In genomic region chr12:64491718-64492117, GRCh38 we compare ENCODE assay signal across 22 cellular contexts. TPM values are rescaled to one million over a fixed set of nuclear protein-coding genes. Genes with fewer than 3 reads are reported as not detected.
DNase-seq lines count a peak whose midpoint lies in the region; ATAC-seq, FAIRE-seq and TF ChIP-seq lines count a peak whose summit lies in the region.
"Had no signal": no experiment of that assay in that cellular context is flagged by ENCODE, and none has a peak within 500 bp of the region (broad histone marks: within the 10 kb centered on the region; RNA-seq: fewer than 3 reads in every experiment).

No MANE protein-coding gene starts in this region.

- H3K27ac Mint-ChIP-seq in activated CD8-positive, alpha-beta T cell treated with anti-CD3 and anti-CD28 coated beads for 36 hours = peak overlapping the region; percentile 34
- H3K27ac Mint-ChIP-seq in activated CD8-positive, alpha-beta T cell treated with anti-CD3 and anti-CD28 coated beads, Interleukin-2, amount 10 ng/mL, durations not matched to agents 7 days and 5 days = no peak overlapping the region
- peak overlapping the region; percentile 42 for H3K27ac Mint-ChIP-seq in activated naive CD8-positive, alpha-beta T cell treated with anti-CD3 and anti-CD28 coated beads for 36 hours

- in situ Hi-C loops in Panc1 (cut with HindIII; ENCODE audit: low pct_unique_long_range_greater_than_20kb, low sequenced_read_pairs) = no loop called here

- H3K4me2 ChIP-seq in A549 = no peak overlapping the region

- H3K4me3 ChIP-seq in A549 (no peak overlapping the region), Panc1 (ENCODE audit: low read depth in 2 of 2, low read length in 2 of 2) (no peak overlapping the region)
- H3K4me3 ChIP-seq: GM12878, MG63 had no signal

- TF ChIP-seq EP300 in A549 (IDR thresholded peaks at IDR 0.05) = no peak

- H3K4me1 Mint-ChIP-seq in activated CD8-positive, alpha-beta T cell treated with anti-CD3 and anti-CD28 coated beads for 36 hours (ENCODE audit: low read depth) = peaks cover 18% of the 10 kb centered on the region
- H3K4me1 Mint-ChIP-seq in activated CD8-positive, alpha-beta T cell treated with anti-CD3 and anti-CD28 coated beads, Interleukin-2, amount 10 ng/mL, durations not matched to agents 7 days and 5 days (ENCODE audit: low read depth) = peaks cover 14% of the 10 kb centered on the region
- peaks cover 21% of the 10 kb centered on the region for H3K4me1 Mint-ChIP-seq in activated naive CD8-positive, alpha-beta T cell treated with anti-CD3 and anti-CD28 coated beads for 36 hours

- H3K27me3 ChIP-seq in Panc1 (ENCODE audit: control insufficient read depth, insufficient read depth, low read length) = no peaks in the 10 kb centered on the region
- H3K27me3 ChIP-seq: MG63 had no signal

- BruUV-seq in Panc1 (replicated peaks; lab: Mats Ljungman, UMichigan) = TSS peak; percentile 41

- H3K4me3 Mint-ChIP-seq in activated CD8-positive, alpha-beta T cell treated with anti-CD3 and anti-CD28 coated beads for 36 hours = no peak overlapping the region
- H3K4me3 Mint-ChIP-seq in activated CD8-positive, alpha-beta T cell treated with anti-CD3 and anti-CD28 coated beads, Interleukin-2, amount 10 ng/mL, durations not matched to agents 7 days and 5 days = no peak overlapping the region
- no peak overlapping the region for H3K4me3 Mint-ChIP-seq in activated naive CD8-positive, alpha-beta T cell treated with anti-CD3 and anti-CD28 coated beads for 36 hours

- H3K9me3 Mint-ChIP-seq in activated CD8-positive, alpha-beta T cell treated with anti-CD3 and anti-CD28 coated beads for 36 hours = no peaks in the 10 kb centered on the region
- H3K9me3 Mint-ChIP-seq in activated CD8-positive, alpha-beta T cell treated with anti-CD3 and anti-CD28 coated beads, Interleukin-2, amount 10 ng/mL, durations not matched to agents 7 days and 5 days (ENCODE audit: insufficient read depth) = no peaks in the 10 kb centered on the region
- H3K9me3 Mint-ChIP-seq in activated naive CD8-positive, alpha-beta T cell treated with anti-CD3 and anti-CD28 coated beads for 36 hours = no peaks in the 10 kb centered on the region
- H3K9me3 Mint-ChIP-seq: CD4-positive, alpha-beta memory T cell had no signal

- H3K4me1 ChIP-seq in A549 (no peaks in the 10 kb centered on the region), Panc1 (ENCODE audit: control insufficient read depth, insufficient read depth, low read length) (no peaks in the 10 kb centered on the region)

- no peak for TF ChIP-seq CTCF in activated CD8-positive, alpha-beta T cell treated with anti-CD3 and anti-CD28 coated beads for 36 hours (IDR thresholded peaks at IDR 0.05)
- TF ChIP-seq CTCF in A549 (IDR thresholded peaks at IDR 0.05) = no peak
- TF ChIP-seq CTCF in Panc1 (IDR thresholded peaks at IDR 0.05) = no peak

- POLR2A ChIA-PET in activated CD8-positive, alpha-beta T cell treated with anti-CD3 and anti-CD28 coated beads for 36 hours (lab: Charles Lee) = no interaction called here
- POLR2A ChIA-PET in activated CD8-positive, alpha-beta T cell treated with anti-CD3 and anti-CD28 coated beads, Interleukin-2, amount 10 ng/mL, durations not matched to agents 7 days and 5 days (lab: Charles Lee) = no interaction called here
- POLR2A ChIA-PET in A549 (lab: Yijun Ruan, JAX) (no interaction called here), Panc1 (lab: Charles Lee) (no interaction called here)

- H3K27ac ChIP-seq in A549 (no peak overlapping the region), Panc1 (ENCODE audit: low read length) (no peak overlapping the region)

- intact Hi-C loops in activated CD8-positive, alpha-beta T cell treated with anti-CD3 and anti-CD28 coated beads for 36 hours (cut with micrococcal nuclease) = no loop called here
- intact Hi-C loops in Panc1 (cut with micrococcal nuclease; ENCODE audit: unreplicated experiment) = loop anchor here (10.0 kb wide), 1 partner anchor 67 kb away; no protein-coding TSS in a partner anchor

- H3K36me3 Mint-ChIP-seq in activated CD8-positive, alpha-beta T cell treated with anti-CD3 and anti-CD28 coated beads for 36 hours (ENCODE audit: low read depth) = peaks cover 26% of the 10 kb centered on the region
- peaks cover 51% of the 10 kb centered on the region for H3K36me3 Mint-ChIP-seq in activated CD8-positive, alpha-beta T cell treated with anti-CD3 and anti-CD28 coated beads, Interleukin-2, amount 10 ng/mL, durations not matched to agents 7 days and 5 days (ENCODE audit: low read depth)
- peaks cover 19% of the 10 kb centered on the region for H3K36me3 Mint-ChIP-seq in activated naive CD8-positive, alpha-beta T cell treated with anti-CD3 and anti-CD28 coated beads for 36 hours

- ATAC-seq in activated CD8-positive, alpha-beta T cell treated with anti-CD3 and anti-CD28 coated beads for 36 hours = peak; percentile 61
- ATAC-seq in activated CD8-positive, alpha-beta T cell treated with anti-CD3 and anti-CD28 coated beads, Interleukin-2, amount 10 ng/mL, durations not matched to agents 7 days and 5 days = no peak
- ATAC-seq in A549 (no peak), Panc1 (no peak), GM19035 (IDR thresholded peaks at IDR 0.05; ENCODE audit: unreplicated experiment) (no peak), GM18505 (IDR thresholded peaks at IDR 0.05; ENCODE audit: unreplicated experiment) (no peak)
- ATAC-seq: GM12878 had no signal

- H3K9me3 ChIP-seq in A549 (no peaks in the 10 kb centered on the region), Panc1 (ENCODE audit: control insufficient read depth, insufficient read depth, low read depth, low read length) (no peaks in the 10 kb centered on the region)
- H3K9me3 ChIP-seq: MG63 had no signal

- peaks cover 65% of the 10 kb centered on the region for H3K36me3 ChIP-seq in Panc1 (ENCODE audit: control insufficient read depth, insufficient read depth, low read length)

- no peak for TF ChIP-seq POLR2A in A549 (IDR thresholded peaks at IDR 0.05; ENCODE audit: low read length)
- no peak for TF ChIP-seq POLR2A in GM18505 (IDR thresholded peaks at IDR 0.05; ENCODE audit: borderline replicate concordance, extremely low read depth, insufficient read depth, insufficient read length)

- H3K27me3 Mint-ChIP-seq in activated CD8-positive, alpha-beta T cell treated with anti-CD3 and anti-CD28 coated beads for 36 hours = no peaks in the 10 kb centered on the region
- no peaks in the 10 kb centered on the region for H3K27me3 Mint-ChIP-seq in activated CD8-positive, alpha-beta T cell treated with anti-CD3 and anti-CD28 coated beads, Interleukin-2, amount 10 ng/mL, durations not matched to agents 7 days and 5 days (ENCODE audit: low read depth)
- H3K27me3 Mint-ChIP-seq in activated naive CD8-positive, alpha-beta T cell treated with anti-CD3 and anti-CD28 coated beads for 36 hours = no peaks in the 10 kb centered on the region
- H3K27me3 Mint-ChIP-seq: CD4-positive, alpha-beta memory T cell had no signal

- CTCF ChIA-PET in activated CD8-positive, alpha-beta T cell treated with anti-CD3 and anti-CD28 coated beads for 36 hours (lab: Charles Lee) = interaction anchor here (0.8 kb wide), 1 partner anchor 58 kb away, joined by 3 read pairs; no protein-coding TSS in a partner anchor
- CTCF ChIA-PET in activated CD8-positive, alpha-beta T cell treated with anti-CD3 and anti-CD28 coated beads, Interleukin-2, amount 10 ng/mL, durations not matched to agents 7 days and 5 days (lab: Charles Lee) = no interaction called here
- CTCF ChIA-PET in A549 (lab: Yijun Ruan, JAX) = interaction anchor here (1.6 kb wide), 1 partner anchor 42 kb away, joined by 5 read pairs; no protein-coding TSS in a partner anchor
- CTCF ChIA-PET in Panc1 (lab: Charles Lee) = no interaction called here

- no peak for DNase-seq in activated CD8-positive, alpha-beta T cell treated with anti-CD3 and anti-CD28 coated beads for 36 hours
- no peak for DNase-seq in activated CD8-positive, alpha-beta T cell treated with anti-CD3 and anti-CD28 coated beads, Interleukin-2, amount 10 ng/mL, durations not matched to agents 7 days and 5 days
- DNase-seq in A549 (ENCODE audit: low read depth in 1 of 2, low spot score in 1 of 2) (no peak), Panc1 (ENCODE audit: low read depth, low spot score) (no peak)
- DNase-seq in activated naive CD8-positive, alpha-beta T cell treated with anti-CD3 and anti-CD28 coated beads for 36 hours = no peak
- DNase-seq: C1 segment of cervical spinal cord; CD4-positive, alpha-beta memory T cell; COR-L47; IMR-90; KG1; MG63; NCI-H1105 treated with DMSO at 0.1 percent for 48 hours; NCI-H146; NCI-H1930; NCI-H446; NCI-H524 treated with DMSO at 0.1 percent for 48 hours; NCI-H774 had no signal

- TF ChIP-seq RAD21 in A549 (conservative IDR thresholded peaks at IDR 0.05 in 1 of 2, IDR thresholded peaks at IDR 0.05 in 1 of 2) = no peak

- FAIRE-seq in A549 (lab: Jason Lieb, UNC) = peak; percentile 23
- FAIRE-seq: A204.1, G401.6, GM12878 had no signal

- WGBS in A549 (ENCODE audit: missing lambda C conversion rate) = 97% methylated on average over 1 of the region's 1 CpG

TF ChIP-seq in A549, 52 proteins besides CTCF, POLR2A, EP300 and RAD21:
- no peak for TF ChIP-seq TFCP2L1 (CRISPR knock-in tag; IDR thresholded peaks at IDR 0.05)
- no peak for TF ChIP-seq SREBF2 (IDR thresholded peaks at IDR 0.05)
- no peak for TF ChIP-seq JUNB (IDR thresholded peaks at IDR 0.05)
TF ChIP-seq in A549: peak in this region for 0.

RNA-seq across cellular contexts. Expression of gene TBK1, which starts 39.8 kb away (rescaled TPM):
- total RNA-seq in activated CD8-positive, alpha-beta T cell treated with anti-CD3 and anti-CD28 coated beads for 36 hours = 10 to 100 TPM; 14.0 to 15.5 TPM
- 10 to 100 TPM; 25.0 to 31.7 TPM for total RNA-seq in activated CD8-positive, alpha-beta T cell treated with anti-CD3 and anti-CD28 coated beads, Interleukin-2, amount 10 ng/mL, durations not matched to agents 7 days and 5 days
- polyA plus RNA-seq in A549 (2011; rRNA removed) = 34.6 and 52.5 TPM in 2 replicates
- 8.1 and 8.3 TPM in 2 replicates for polyA plus RNA-seq in A549 (2012; cell fraction: cytosol; rRNA removed)
- polyA plus RNA-seq in A549 (2012; cell fraction: nucleus; rRNA removed) = 5.3 and 10.0 TPM in 2 replicates
- polyA plus RNA-seq in A549 (2017; fragmentation: RNase III; extraction: RNeasy Plus Mini Kit Qiagen cat#74134 plus additional on column Dnase treatment) = 28.0 to 29.3 TPM (median 28.7 TPM) in 3 replicates
- 11.8 and 12.2 TPM in 2 replicates for polyA minus RNA-seq in A549 (2011; rRNA and poly(A)+ RNA removed)
- total RNA-seq in Panc1 (2021; ENCODE audit: unreplicated experiment) = 32.4 TPM
- polyA plus RNA-seq in Panc1 (2012; ENCODE audit: insufficient read length) = 12.3 TPM
- total RNA-seq in activated naive CD8-positive, alpha-beta T cell treated with anti-CD3 and anti-CD28 coated beads for 36 hours = 10 to 100 TPM; 18.0 to 18.1 TPM

Comparison
In these comparisons a context has a peak if more than half of its experiments do, and no peak if none do; other contexts are left out.
1. CTCF ChIA-PET loops: an anchor here in activated CD8-positive, alpha-beta T cell treated with anti-CD3 and anti-CD28 coated beads for 36 hours (0.8 kb wide) and A549 (1.6 kb wide); none called in activated CD8-positive, alpha-beta T cell treated with anti-CD3 and anti-CD28 coated beads, Interleukin-2, amount 10 ng/mL, durations not matched to agents 7 days and 5 days and Panc1.